24 cellular contexts compared by ENCODE assay signal in genomic region chr6:39790772-39791171, GRCh38. TPM values are rescaled to one million over a fixed set of nuclear protein-coding genes. Genes with fewer than 3 reads are reported as not detected.
DNase-seq lines count a peak whose midpoint lies in the region; ATAC-seq, FAIRE-seq and TF ChIP-seq lines count a peak whose summit lies in the region.
"Had no signal": no experiment of that assay in that cellular context is flagged by ENCODE, and none has a peak within 500 bp of the region (broad histone marks: within the 10 kb centered on the region; RNA-seq: fewer than 3 reads in every experiment).

No MANE protein-coding gene starts in this region.

- TF ChIP-seq CTCF in AG04450 (IDR thresholded peaks at IDR 0.05; ENCODE audit: low read depth, low read length) (no peak), gastroesophageal sphincter (IDR thresholded peaks at IDR 0.05) (no peak), pancreas (IDR thresholded peaks at IDR 0.05) (no peak)

- H3K27me3 ChIP-seq in AG04450 (ENCODE audit: control insufficient read depth, insufficient read depth, low read length) (peaks cover 26% of the 10 kb centered on the region), gastroesophageal sphincter (no peaks in the 10 kb centered on the region), pancreas (no peaks in the 10 kb centered on the region)
- H3K27me3 ChIP-seq: brain microvascular endothelial cell, testis had no signal

- POLR2A ChIA-PET in AG04450 (lab: Yijun Ruan, JAX) = interaction anchor here (1.3 kb wide), 1 partner anchor 92 kb away, joined by 3 read pairs; no protein-coding TSS in a partner anchor

- H3K4me3 ChIP-seq in AG04450 (ENCODE audit: low read depth, low read length) (no peak overlapping the region), gastroesophageal sphincter (no peak overlapping the region), pancreas (no peak overlapping the region)
- H3K4me3 ChIP-seq: spleen, testis had no signal

- H3K9me3 ChIP-seq in AG04450 (ENCODE audit: control insufficient read depth, insufficient read depth, low read length) (no peaks in the 10 kb centered on the region; the same call in 1 of the 2 replicates), gastroesophageal sphincter (no peaks in the 10 kb centered on the region), pancreas (no peaks in the 10 kb centered on the region)
- H3K9me3 ChIP-seq: spleen, testis had no signal

- H3K4me1 ChIP-seq in gastroesophageal sphincter (peaks cover 5 to 47% (median 16%) of the 10 kb centered on the region in 3 donors), pancreas (peaks cover 0 to 7% (median 5%) of the 10 kb centered on the region in 3 donors)

- DNase-seq in AG04450 (ENCODE audit: low read depth, low spot score) (no peak), NCI-H510A treated with DMSO at 0.1 percent for 48 hours (lab: John Stamatoyannopoulos, UW) (peak; percentile 43), pancreas (peak in 1 of 6 donors; percentile 15), DMS114 treated with DMSO at 0.1 percent for 48 hours (lab: John Stamatoyannopoulos, UW; ENCODE audit: unreplicated experiment) (no peak)
- no peak for DNase-seq in stimulated activated CD4-positive, alpha-beta T cell treated with anti-CD3 and anti-CD28 coated beads, Interleukin-12 subunit alpha, Interleukin-12 subunit beta, amount 100 ng/mL, for 4 hours
- DNase-seq in activated CD8-positive, alpha-beta memory T cell treated with anti-CD3 and anti-CD28 coated beads, Interleukin-2, amount 50 U/mL, for 4 hours = no peak
- DNase-seq: activated CD4-positive, alpha-beta T cell treated with anti-CD3 and anti-CD28 coated beads, Interleukin-2, amount 50 U/mL, for 48 hours; activated naive CD4-positive, alpha-beta T cell treated with anti-CD3 and anti-CD28 coated beads, Interleukin-2, amount 10 ng/mL, durations not matched to agents 7 days and 5 days; activated T-cell treated with anti-CD3 and anti-CD28 coated beads, Interleukin-2, amount 50 U/mL, for 24 hours; brain microvascular endothelial cell; dermis blood vessel endothelial cell; naive thymus-derived CD8-positive, alpha-beta T cell; NCI-H187 treated with DMSO at 0.1 percent for 48 hours; Right ventricle myocardium superior; spleen; T-cell; testis had no signal

- H3K27ac ChIP-seq in AG04450 (ENCODE audit: low read depth, low read length) (peak overlapping the region; percentile 0), gastroesophageal sphincter (peak overlapping the region; percentile 55 to 99 (median 95)), pancreas (no peak overlapping the region)
- H3K27ac ChIP-seq: brain microvascular endothelial cell, C4-2B, epithelial cell of prostate, spleen, VCaP had no signal

- TF ChIP-seq EP300 in gastroesophageal sphincter (IDR thresholded peaks at IDR 0.05) = no peak

- TF ChIP-seq POLR2A in gastroesophageal sphincter (IDR thresholded peaks at IDR 0.05) (no peak), GM18505 (IDR thresholded peaks at IDR 0.05; ENCODE audit: borderline replicate concordance, extremely low read depth, insufficient read depth, insufficient read length) (no peak)

- WGBS in gastroesophageal sphincter (ENCODE audit: low coverage in 1 of 2), 2 donors = 36 to 66% methylated on average over 3 to 5 of the region's 5 CpGs
- 35 to 50% methylated on average over 5 of the region's 5 CpGs for WGBS in pancreas, 2 donors

- CTCF ChIA-PET in AG04450 (lab: Charles Lee) = interaction anchor here (2.0 kb wide), 1 partner anchor 75 kb away, joined by 7 read pairs; no protein-coding TSS in a partner anchor

- ATAC-seq in gastroesophageal sphincter = no peak
- ATAC-seq in pancreas = peak; percentile 46 to 65 (median 53)
- no peak for ATAC-seq in GM18505 (IDR thresholded peaks at IDR 0.05; ENCODE audit: unreplicated experiment)
- ATAC-seq: naive thymus-derived CD8-positive, alpha-beta T cell; T-cell had no signal

- FAIRE-seq in pancreas (lab: Jason Lieb, UNC) = no peak
- FAIRE-seq: H54 had no signal

- intact Hi-C loops in pancreas (cut with DNase I) = no loop called here

- H3K36me3 ChIP-seq in gastroesophageal sphincter = no peaks in the 10 kb centered on the region
- H3K36me3 ChIP-seq in pancreas = no peaks in the 10 kb centered on the region
- H3K36me3 ChIP-seq: brain microvascular endothelial cell, spleen had no signal

RNA-seq across cellular contexts. Expression of gene DAAM2, which starts 1.4 kb away (rescaled TPM):
- polyA plus RNA-seq in AG04450 (2011; rRNA removed) = 2.9 and 3.5 TPM in 2 replicates
- polyA minus RNA-seq in AG04450 (2011; rRNA and poly(A)+ RNA removed) = 3.7 and 4.5 TPM in 2 replicates
- 100 to 1,000 TPM; 200 to 373 (median 270) TPM for total RNA-seq in gastroesophageal sphincter
- total RNA-seq in pancreas = 1 to 10 TPM; 4.0 to 9.0 (median 7.2) TPM
- polyA plus RNA-seq in pancreas = 10 to 100 TPM in 1 of 2 donors, 1 to 10 TPM in 1; 4.6 to 10.5 TPM
- total RNA-seq: A172; naive thymus-derived CD8-positive, alpha-beta T cell had no signal
- polyA plus RNA-seq: naive thymus-derived CD8-positive, alpha-beta T cell had no signal

Comparison
In these comparisons a context has a peak if more than half of its experiments do, and no peak if none do; other contexts are left out.
1. H3K27ac ChIP-seq: peak in AG04450 (single experiment) and gastroesophageal sphincter (4 of 4); none in pancreas (0 of 4).
2. ATAC-seq: peak in pancreas (4 of 4); none in gastroesophageal sphincter (single experiment) and GM18505 (single experiment).
3. RNA of gene DAAM2, which starts 1.4 kb away (total RNA-seq): 200 to 373 TPM in gastroesophageal sphincter; 4.0 to 9.0 TPM in pancreas; every median in the first group is over 10 times any median in the second.